ENCODE assay signal across 7 cellular contexts in genomic region chr10:30284860-30285594, GRCh38.
DNase-seq lines count a peak whose midpoint lies in the region; ATAC-seq lines count a peak whose summit lies in the region.

No MANE protein-coding gene starts in this region.

- DNase-seq in RPMI8226 (peak; percentile 36), myocyte (ENCODE audit: low read depth) (peak; percentile 39), NCI-H82 (lab: John Stamatoyannopoulos, UW) (no peak)
- DNase-seq in activated CD4-positive, alpha-beta T cell treated with anti-CD3 and anti-CD28 coated beads, Interleukin-2, amount 50 U/mL, for 48 hours = no peak
- DNase-seq in activated naive CD4-positive, alpha-beta T cell treated with anti-CD3 and anti-CD28 coated beads, Interleukin-2, amount 10 ng/mL, durations not matched to agents 7 days and 5 days = no peak

- CTCF ChIA-PET in activated naive CD4-positive, alpha-beta T cell treated with anti-CD3 and anti-CD28 coated beads, Interleukin-2, amount 10 ng/mL, durations not matched to agents 7 days and 5 days (lab: Charles Lee) = no interaction called here

- no peaks in the 10 kb centered on the region for H3K4me1 Mint-ChIP-seq in activated naive CD4-positive, alpha-beta T cell treated with anti-CD3 and anti-CD28 coated beads, Interleukin-2, amount 10 ng/mL, durations not matched to agents 7 days and 5 days

- peaks cover 2% of the 10 kb centered on the region for H3K27me3 Mint-ChIP-seq in activated naive CD4-positive, alpha-beta T cell treated with anti-CD3 and anti-CD28 coated beads, Interleukin-2, amount 10 ng/mL, durations not matched to agents 7 days and 5 days

- no peak overlapping the region for H3K27ac Mint-ChIP-seq in activated naive CD4-positive, alpha-beta T cell treated with anti-CD3 and anti-CD28 coated beads, Interleukin-2, amount 10 ng/mL, durations not matched to agents 7 days and 5 days

- ATAC-seq in GM19023 (IDR thresholded peaks at IDR 0.05; ENCODE audit: unreplicated experiment) (peak; percentile 80), HG02885 (IDR thresholded peaks at IDR 0.05; ENCODE audit: poor library complexity, unreplicated experiment) (peak; percentile 91)

- H3K9me3 Mint-ChIP-seq in activated naive CD4-positive, alpha-beta T cell treated with anti-CD3 and anti-CD28 coated beads, Interleukin-2, amount 10 ng/mL, durations not matched to agents 7 days and 5 days = no peaks in the 10 kb centered on the region

- no peaks in the 10 kb centered on the region for H3K36me3 Mint-ChIP-seq in activated naive CD4-positive, alpha-beta T cell treated with anti-CD3 and anti-CD28 coated beads, Interleukin-2, amount 10 ng/mL, durations not matched to agents 7 days and 5 days

- H3K4me3 Mint-ChIP-seq in activated naive CD4-positive, alpha-beta T cell treated with anti-CD3 and anti-CD28 coated beads, Interleukin-2, amount 10 ng/mL, durations not matched to agents 7 days and 5 days = no peak overlapping the region

Comparison
In these comparisons a context has a peak if more than half of its experiments do, and no peak if none do; other contexts are left out.
1. DNase-seq: peak in RPMI8226 (single experiment) and myocyte (single experiment); none in activated CD4-positive, alpha-beta T cell treated with anti-CD3 and anti-CD28 coated beads, Interleukin-2, amount 50 U/mL, for 48 hours (0 of 2), NCI-H82 (single experiment) and activated naive CD4-positive, alpha-beta T cell treated with anti-CD3 and anti-CD28 coated beads, Interleukin-2, amount 10 ng/mL, durations not matched to agents 7 days and 5 days (single experiment).